Comparison of ENCODE assay signal across 8 cellular contexts in the genomic region with DNA sequence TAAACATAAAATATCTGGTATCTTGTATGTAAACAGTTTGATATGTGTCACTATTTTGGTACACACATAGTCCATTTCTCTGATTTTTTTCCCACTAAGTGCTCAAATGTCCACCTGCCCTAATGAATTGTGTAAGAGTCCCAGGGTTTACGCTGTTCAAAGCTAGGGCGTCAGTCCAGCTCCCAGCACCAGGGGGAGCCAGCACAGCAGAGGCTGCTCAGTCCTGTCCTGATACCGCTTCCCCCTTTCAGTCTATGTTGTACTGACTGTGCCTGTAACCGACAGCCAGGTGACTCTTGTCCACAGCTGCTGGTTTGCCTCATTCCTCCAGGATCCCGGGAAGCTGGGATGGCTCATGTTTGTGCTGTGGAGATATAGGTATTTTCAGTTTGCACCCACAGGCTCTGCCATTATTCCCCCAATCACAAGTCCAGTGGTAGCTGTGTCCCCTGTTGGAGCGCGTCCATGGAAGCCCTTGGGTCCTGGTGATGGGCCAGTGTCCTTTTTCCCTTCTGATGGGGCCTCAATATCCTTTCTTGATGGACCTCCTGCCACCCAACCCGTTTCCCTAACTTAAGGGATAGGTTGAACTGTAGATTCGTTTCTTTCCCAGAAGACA.
A peak's percentile ranks its signal among the peaks of the same experiment; 100 is the strongest.
DNase-seq lines count a peak whose midpoint lies in the region; ATAC-seq and TF ChIP-seq lines count a peak whose summit lies in the region.

No MANE protein-coding gene starts in this region.

- H3K27me3 Mint-ChIP-seq in MCF 10A (ENCODE audit: insufficient read depth, unreplicated experiment): peaks cover 21% of the 10 kb centered on the region

- no peak overlapping the region for H3K4me3 ChIP-seq in HFF-Myc (replicated peaks; ENCODE audit: low read depth, low read length)

- no peak overlapping the region for H3K27ac Mint-ChIP-seq in MCF 10A (ENCODE audit: low read depth, unreplicated experiment)

- no peaks in the 10 kb centered on the region for H3K9me3 Mint-ChIP-seq in MCF 10A (ENCODE audit: unreplicated experiment)

- ATAC-seq in left lobe of liver: peak; percentile 100

- peak; percentile 29 for DNase-seq in GM13977 (ENCODE audit: low spot score)
- no peak for DNase-seq in HFF-Myc (ENCODE audit: extremely low read depth, low read depth)
- peak; percentile 41 for DNase-seq in M059J (ENCODE audit: low read depth)
- DNase-seq in T-helper 1 cell: peak in 4 of 5 donors; percentile 7 to 39 (median 15)
- DNase-seq in MCF 10A (ENCODE audit: unreplicated experiment): peak; percentile 53
- DNase-seq in left lobe of liver (ENCODE audit: low spot score): peak; percentile 71
- DNase-seq in stimulated activated CD8-positive, alpha-beta memory T cell treated with anti-CD3 and anti-CD28 coated beads, Interleukin-2, amount 100 ng/mL, for 48 hours (ENCODE audit: low read depth in 2 of 2): peak; percentile 17 to 39
- DNase-seq in amniotic stem cell (lab: John Stamatoyannopoulos, UW): no peak

- in situ Hi-C loops in GM13977 (cut with MboI; ENCODE audit: low pct_unique_long_range_greater_than_20kb, low sequenced_read_pairs, unreplicated experiment): no loop called here

- no peak overlapping the region for H3K4me3 Mint-ChIP-seq in MCF 10A (ENCODE audit: unreplicated experiment)

- intact Hi-C loops in MCF 10A (cut with micrococcal nuclease): loop anchor here (2.0 to 5.0 kb wide), 2 partner anchors 160 to 1223 kb away; no protein-coding TSS in a partner anchor

- POLR2A ChIA-PET in MCF 10A (lab: Yijun Ruan, JAX): no interaction called here

- CTCF ChIA-PET in MCF 10A (lab: Yijun Ruan, JAX): interaction anchor here (0.6 to 1.2 kb wide), 7 partner anchors 10 to 1185 kb away, joined by 3 to 5 read pairs (median 4); no protein-coding TSS in a partner anchor

- H3K36me3 Mint-ChIP-seq in MCF 10A (ENCODE audit: insufficient read depth, unreplicated experiment): no peaks in the 10 kb centered on the region

- no TSS peak for BruUV-seq in MCF 10A (replicated peaks; lab: Mats Ljungman, UMichigan)

- TF ChIP-seq CTCF in GM13977 (IDR thresholded peaks at IDR 0.05; ENCODE audit: extremely low read depth, insufficient read depth, missing control alignments) (peak; percentile 93), HFF-Myc (IDR thresholded peaks at IDR 0.05; ENCODE audit: low read depth, low read length, missing control alignments) (peak; percentile 53), MCF 10A (IDR thresholded peaks at IDR 0.05; ENCODE audit: unreplicated experiment) (peak; percentile 64)

- H3K4me1 Mint-ChIP-seq in MCF 10A (ENCODE audit: insufficient read depth, unreplicated experiment): no peaks in the 10 kb centered on the region

Comparison
In these comparisons a context has a peak if more than half of its experiments do, and no peak if none do; other contexts are left out.
1. DNase-seq: peak in GM13977 (single experiment), M059J (single experiment), T-helper 1 cell (4 of 5), MCF 10A (single experiment), left lobe of liver (single experiment) and stimulated activated CD8-positive, alpha-beta memory T cell treated with anti-CD3 and anti-CD28 coated beads, Interleukin-2, amount 100 ng/mL, for 48 hours (2 of 2); none in HFF-Myc (single experiment) and amniotic stem cell (single experiment).
2. Peak in every context shown above with its lines, with median percentiles within 50 percentile points of each other: CTCF ChIP-seq.